In the genomic region with DNA sequence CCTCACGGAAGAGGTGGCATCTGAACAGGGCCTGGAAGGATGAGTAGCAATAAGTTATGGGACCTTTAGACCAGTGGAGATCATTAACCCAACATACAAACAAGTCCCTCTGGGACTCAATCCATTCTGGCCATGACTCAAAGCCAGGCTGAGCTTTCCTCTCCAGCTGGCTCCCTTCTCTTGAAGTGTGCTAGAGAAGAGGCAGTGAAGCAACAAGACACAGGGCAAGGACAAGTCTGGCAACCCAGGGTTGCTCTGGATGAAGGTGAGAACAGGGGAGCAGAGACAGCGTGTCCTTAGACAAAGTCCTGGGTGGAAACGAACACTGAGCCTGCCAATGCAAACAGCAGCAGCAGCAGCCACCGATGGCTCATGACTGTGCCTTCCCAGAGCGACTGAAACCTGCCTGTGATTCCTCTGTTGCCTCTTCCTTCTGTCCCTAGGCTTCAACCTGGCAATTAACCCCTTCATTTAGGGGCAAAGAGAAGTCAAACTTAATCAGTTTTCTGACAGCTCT, we compare ENCODE assay signal across 1 cellular context.
TF ChIP-seq lines count a peak whose summit lies in the region.

No MANE protein-coding gene starts in this region.

TF ChIP-seq in HepG2, 621 proteins besides CTCF, POLR2A, EP300 and RAD21 (continued from another document and continues in another):
- TF ChIP-seq ZNF574 (CRISPR knock-in tag; IDR thresholded peaks at IDR 0.05) (peak; percentile 20; the same call in 1 of the 2 replicates), SUZ12 (IDR thresholded peaks at IDR 0.05; ENCODE audit: low read depth, low read length) (no peak), BCL6 (CRISPR knock-in tag; IDR thresholded peaks at IDR 0.05) (peak; percentile 22; the same call in 1 of the 2 replicates), ZNF292 (CRISPR knock-in tag; IDR thresholded peaks at IDR 0.05; ENCODE audit: borderline replicate concordance, low read depth) (peak; percentile 97), ZNF780A (CRISPR knock-in tag; IDR thresholded peaks at IDR 0.05) (peak; percentile 77; the same call in 1 of the 2 replicates), HNF4G (IDR thresholded peaks at IDR 0.05; ENCODE audit: borderline replicate concordance, low read depth, low read length) (peak; percentile 46; the same call in 1 of the 2 replicates), HNF4G (CRISPR knock-in tag; IDR thresholded peaks at IDR 0.05; ENCODE audit: borderline replicate concordance, low read depth) (no peak), ZBTB34 (CRISPR knock-in tag; IDR thresholded peaks at IDR 0.05) (peak; percentile 66; the same call in 1 of the 2 replicates), CREB1 (IDR thresholded peaks at IDR 0.05) (no peak), CREB1 (CRISPR knock-in tag; IDR thresholded peaks at IDR 0.05) (0 out of 2 replicates have a peak, but pooled peaks have one; percentile 36), TAF1 (CRISPR knock-in tag; IDR thresholded peaks at IDR 0.05) (peak; percentile 64; the same call in 1 of the 2 replicates), KDM2A (CRISPR knock-in tag; IDR thresholded peaks at IDR 0.05; ENCODE audit: borderline replicate concordance, low read depth) (peak; percentile 29; the same call in 1 of the 2 replicates), DRAP1 (CRISPR knock-in tag; IDR thresholded peaks at IDR 0.05) (peak; percentile 61), CBX5 (CRISPR knock-in tag; IDR thresholded peaks at IDR 0.05; ENCODE audit: borderline replicate concordance) (0 out of 2 replicates have a peak, but pooled peaks have one; percentile 20), UBTF (CRISPR knock-in tag; IDR thresholded peaks at IDR 0.05) (peak; percentile 41; the same call in 1 of the 2 replicates), ZNF44 (CRISPR knock-in tag; IDR thresholded peaks at IDR 0.05) (no peak), REL (CRISPR knock-in tag; conservative IDR thresholded peaks at IDR 0.05) (no peak), GATA4 (IDR thresholded peaks at IDR 0.05; ENCODE audit: borderline replicate concordance, low read depth) (peak; percentile 44; the same call in 1 of the 2 replicates), RXRA (CRISPR knock-in tag; IDR thresholded peaks at IDR 0.05) (peak; percentile 55; the same call in 1 of the 2 replicates), ZNF263 (CRISPR knock-in tag; IDR thresholded peaks at IDR 0.05) (peak; percentile 77), REPIN1 (CRISPR knock-in tag; IDR thresholded peaks at IDR 0.05; ENCODE audit: borderline replicate concordance, low read depth) (0 out of 2 replicates have a peak, but pooled peaks have one; percentile 22), CBX1 (IDR thresholded peaks at IDR 0.05; ENCODE audit: low read depth) (peak; percentile 61), ZNF777 (CRISPR knock-in tag; IDR thresholded peaks at IDR 0.05) (no peak), THAP7 (CRISPR knock-in tag; IDR thresholded peaks at IDR 0.05) (peak; percentile 74; the same call in 1 of the 2 replicates), SPEN (CRISPR knock-in tag; IDR thresholded peaks at IDR 0.05; ENCODE audit: low read depth) (peak; percentile 35; the same call in 1 of the 2 replicates), NRL (CRISPR knock-in tag; IDR thresholded peaks at IDR 0.05; ENCODE audit: borderline replicate concordance) (0 out of 2 replicates have a peak, but pooled peaks have one; percentile 23), ELF3 (CRISPR knock-in tag; IDR thresholded peaks at IDR 0.05) (peak; percentile 33; the same call in 1 of the 2 replicates), KAT7 (CRISPR knock-in tag; IDR thresholded peaks at IDR 0.05; ENCODE audit: borderline replicate concordance) (0 out of 2 replicates have a peak, but pooled peaks have one; percentile 36), ZNF34 (CRISPR knock-in tag; IDR thresholded peaks at IDR 0.05; ENCODE audit: borderline replicate concordance) (no peak), GATAD2A (CRISPR knock-in tag; IDR thresholded peaks at IDR 0.05) (peak; percentile 84), MED1 (CRISPR knock-in tag; IDR thresholded peaks at IDR 0.05) (peak; percentile 58)
- TF ChIP-seq, protein P1, sequence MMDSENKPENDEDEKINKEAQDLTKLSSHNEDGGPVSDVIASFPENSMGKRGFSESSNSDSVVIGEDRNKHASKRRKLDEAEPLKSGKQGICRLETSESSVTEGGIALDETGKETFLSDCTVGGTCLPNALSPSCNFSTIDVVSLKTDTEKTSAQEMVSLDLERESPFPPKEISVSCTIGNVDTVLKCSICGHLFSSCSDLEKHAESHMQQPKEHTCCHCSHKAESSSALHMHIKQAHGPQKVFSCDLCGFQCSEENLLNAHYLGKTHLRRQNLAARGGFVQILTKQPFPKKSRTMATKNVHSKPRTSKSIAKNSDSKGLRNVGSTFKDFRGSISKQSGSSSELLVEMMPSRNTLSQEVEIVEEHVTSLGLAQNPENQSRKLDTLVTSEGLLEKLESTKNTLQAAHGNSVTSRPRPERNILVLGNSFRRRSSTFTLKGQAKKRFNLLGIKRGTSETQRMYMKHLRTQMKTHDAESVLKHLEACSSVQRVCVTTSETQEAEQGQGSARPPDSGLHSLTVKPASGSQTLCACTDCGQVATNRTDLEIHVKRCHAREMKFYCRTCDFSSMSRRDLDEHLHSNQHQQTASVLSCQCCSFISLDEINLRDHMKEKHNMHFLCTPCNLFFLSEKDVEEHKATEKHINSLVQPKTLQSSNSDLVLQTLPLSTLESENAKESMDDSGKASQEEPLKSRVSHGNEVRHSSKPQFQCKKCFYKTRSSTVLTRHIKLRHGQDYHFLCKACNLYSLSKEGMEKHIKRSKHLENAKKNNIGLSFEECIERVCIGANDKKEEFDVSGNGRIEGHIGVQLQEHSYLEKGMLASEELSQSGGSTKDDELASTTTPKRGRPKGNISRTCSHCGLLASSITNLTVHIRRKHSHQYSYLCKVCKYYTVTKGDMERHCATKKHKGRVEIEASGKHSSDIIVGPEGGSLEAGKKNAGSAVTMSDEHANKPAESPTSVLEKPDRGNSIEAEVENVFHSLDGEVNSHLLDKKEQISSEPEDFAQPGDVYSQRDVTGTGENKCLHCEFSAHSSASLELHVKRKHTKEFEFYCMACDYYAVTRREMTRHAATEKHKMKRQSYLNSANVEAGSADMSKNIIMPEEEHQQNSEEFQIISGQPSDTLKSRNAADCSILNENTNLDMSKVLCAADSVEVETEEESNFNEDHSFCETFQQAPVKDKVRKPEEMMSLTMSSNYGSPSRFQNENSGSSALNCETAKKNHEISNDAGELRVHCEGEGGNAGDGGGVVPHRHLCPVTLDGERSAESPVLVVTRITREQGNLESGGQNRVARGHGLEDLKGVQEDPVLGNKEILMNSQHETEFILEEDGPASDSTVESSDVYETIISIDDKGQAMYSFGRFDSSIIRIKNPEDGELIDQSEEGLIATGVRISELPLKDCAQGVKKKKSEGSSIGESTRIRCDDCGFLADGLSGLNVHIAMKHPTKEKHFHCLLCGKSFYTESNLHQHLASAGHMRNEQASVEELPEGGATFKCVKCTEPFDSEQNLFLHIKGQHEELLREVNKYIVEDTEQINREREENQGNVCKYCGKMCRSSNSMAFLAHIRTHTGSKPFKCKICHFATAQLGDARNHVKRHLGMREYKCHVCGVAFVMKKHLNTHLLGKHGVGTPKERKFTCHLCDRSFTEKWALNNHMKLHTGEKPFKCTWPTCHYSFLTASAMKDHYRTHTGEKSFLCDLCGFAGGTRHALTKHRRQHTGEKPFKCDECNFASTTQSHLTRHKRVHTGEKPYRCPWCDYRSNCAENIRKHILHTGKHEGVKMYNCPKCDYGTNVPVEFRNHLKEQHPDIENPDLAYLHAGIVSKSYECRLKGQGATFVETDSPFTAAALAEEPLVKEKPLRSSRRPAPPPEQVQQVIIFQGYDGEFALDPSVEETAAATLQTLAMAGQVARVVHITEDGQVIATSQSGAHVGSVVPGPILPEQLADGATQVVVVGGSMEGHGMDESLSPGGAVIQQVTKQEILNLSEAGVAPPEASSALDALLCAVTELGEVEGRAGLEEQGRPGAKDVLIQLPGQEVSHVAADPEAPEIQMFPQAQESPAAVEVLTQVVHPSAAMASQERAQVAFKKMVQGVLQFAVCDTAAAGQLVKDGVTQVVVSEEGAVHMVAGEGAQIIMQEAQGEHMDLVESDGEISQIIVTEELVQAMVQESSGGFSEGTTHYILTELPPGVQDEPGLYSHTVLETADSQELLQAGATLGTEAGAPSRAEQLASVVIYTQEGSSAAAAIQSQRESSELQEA (CRISPR knock-in tag; IDR thresholded peaks at IDR 0.05; ENCODE audit: not compliant biosample characterization): peak; percentile 58
- TF ChIP-seq, protein P2, sequence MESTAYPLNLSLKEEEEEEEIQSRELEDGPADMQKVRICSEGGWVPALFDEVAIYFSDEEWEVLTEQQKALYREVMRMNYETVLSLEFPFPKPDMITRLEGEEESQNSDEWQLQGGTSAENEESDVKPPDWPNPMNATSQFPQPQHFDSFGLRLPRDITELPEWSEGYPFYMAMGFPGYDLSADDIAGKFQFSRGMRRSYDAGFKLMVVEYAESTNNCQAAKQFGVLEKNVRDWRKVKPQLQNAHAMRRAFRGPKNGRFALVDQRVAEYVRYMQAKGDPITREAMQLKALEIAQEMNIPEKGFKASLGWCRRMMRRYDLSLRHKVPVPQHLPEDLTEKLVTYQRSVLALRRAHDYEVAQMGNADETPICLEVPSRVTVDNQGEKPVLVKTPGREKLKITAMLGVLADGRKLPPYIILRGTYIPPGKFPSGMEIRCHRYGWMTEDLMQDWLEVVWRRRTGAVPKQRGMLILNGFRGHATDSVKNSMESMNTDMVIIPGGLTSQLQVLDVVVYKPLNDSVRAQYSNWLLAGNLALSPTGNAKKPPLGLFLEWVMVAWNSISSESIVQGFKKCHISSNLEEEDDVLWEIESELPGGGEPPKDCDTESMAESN (CRISPR knock-in tag; conservative IDR thresholded peaks at IDR 0.05): no peak
